Comparison of ENCODE assay signal across 8 cellular contexts in genomic region chr19:9538183-9539058, GRCh38.
A peak's percentile ranks its signal among the peaks of the same experiment; 100 is the strongest.
DNase-seq lines count a peak whose midpoint lies in the region; ATAC-seq and TF ChIP-seq lines count a peak whose summit lies in the region.

ZNF426 (minus strand) TSS chr19:9538645; CDS start chr19:9536232, 2,413 bp downstream.

- TF ChIP-seq CTCF in 22Rv1 (IDR thresholded peaks at IDR 0.05) (no peak), OCI-LY1 (IDR thresholded peaks at IDR 0.05; ENCODE audit: low read length) (no peak)

- H3K36me3 ChIP-seq in OCI-LY1 (ENCODE audit: insufficient read depth, low read length): peaks cover 33% of the 10 kb centered on the region

- H3K79me2 ChIP-seq in OCI-LY1 (ENCODE audit: insufficient read depth, low read length): peaks cover 11% of the 10 kb centered on the region; the same call in 1 of the 2 replicates

- peak within 1 kb of the TSS; percentile 82 for H3K9ac ChIP-seq in OCI-LY1 (ENCODE audit: low read length)

- no peaks in the 10 kb centered on the region for H4K20me1 ChIP-seq in OCI-LY1 (ENCODE audit: insufficient read depth, low read length)

- H3K27ac ChIP-seq in 22Rv1: peak within 1 kb of the TSS; percentile 66
- H3K27ac ChIP-seq in OCI-LY1 (ENCODE audit: low read depth, low read length, poor library complexity, severe bottlenecking): peak within 1 kb of the TSS; percentile 68

- ATAC-seq in GM18867 (IDR thresholded peaks at IDR 0.05; ENCODE audit: unreplicated experiment): peak; percentile 69

- H3K9me2 ChIP-seq in OCI-LY1 (ENCODE audit: low read depth, low read length): no peaks in the 10 kb centered on the region

- DNase-seq in HS-27A (ENCODE audit: low read depth) (peak; percentile 36), activated T-cell treated with anti-CD3 and anti-CD28 coated beads for 24 hours (ENCODE audit: low read depth) (peak; percentile 84), epidermal melanocyte (ENCODE audit: insufficient read length, low spot score) (peak; percentile 89), midbrain (lab: John Stamatoyannopoulos, UW) (peak; percentile 84)
- DNase-seq in stimulated activated CD8-positive, alpha-beta memory T cell treated with anti-CD3 and anti-CD28 coated beads, Interleukin-15, amount 100 ng/mL, for 4 hours (ENCODE audit: low read depth in 2 of 2): peak; percentile 66 to 71

- peak within 1 kb of the TSS; percentile 86 for H3K4me3 ChIP-seq in OCI-LY1 (ENCODE audit: low read depth, low read length, poor library complexity, severe bottlenecking)

- no peaks in the 10 kb centered on the region for H3F3A ChIP-seq in OCI-LY1 (ENCODE audit: insufficient read depth, low read length)

- 0 out of 2 replicates have a peak, but pooled peaks cover 8% of the 10 kb centered on the region for H3K9me3 ChIP-seq in OCI-LY1 (ENCODE audit: low read length)

- H3K4me2 ChIP-seq in OCI-LY1 (ENCODE audit: low read length): peak within 1 kb of the TSS; percentile 73

- H3K27me3 ChIP-seq in OCI-LY1 (ENCODE audit: insufficient read depth, low read length): no peaks in the 10 kb centered on the region

- peaks cover 9% of the 10 kb centered on the region for H3K4me1 ChIP-seq in OCI-LY1 (ENCODE audit: insufficient read depth, low read length, severe bottlenecking)

- H2AFZ ChIP-seq in OCI-LY1 (ENCODE audit: low read length): peak within 1 kb of the TSS; percentile 50

Comparison
In these comparisons a context has a peak if more than half of its experiments do, and no peak if none do; other contexts are left out.
1. Peak in every context shown above with its lines: DNase-seq, ATAC-seq, H3K4me3 ChIP-seq and H3K27ac ChIP-seq.
2. DNase-seq: peak in every context shown above with its lines; median percentile 89 in epidermal melanocyte; 84 in activated T-cell treated with anti-CD3 and anti-CD28 coated beads for 24 hours; 84 in midbrain; 68 in stimulated activated CD8-positive, alpha-beta memory T cell treated with anti-CD3 and anti-CD28 coated beads, Interleukin-15, amount 100 ng/mL, for 4 hours; 36 in HS-27A.